In the genomic region with DNA sequence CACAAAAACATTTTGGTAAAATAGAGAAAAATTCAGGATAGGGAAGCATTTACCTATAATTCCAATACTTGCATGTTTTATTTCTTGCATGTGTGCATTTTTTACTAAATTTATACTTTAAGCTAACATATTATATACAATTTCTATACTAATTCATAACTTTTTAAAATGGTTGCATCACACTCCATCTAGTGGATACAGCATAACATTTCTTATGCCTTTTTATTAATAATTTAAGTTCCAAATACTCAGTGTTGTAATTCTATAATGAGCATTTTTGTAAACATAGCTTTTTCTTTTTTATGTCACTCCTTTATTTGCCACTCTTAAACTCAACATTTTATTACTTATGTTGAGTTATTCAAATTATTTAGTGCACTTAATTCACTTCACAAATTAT, we compare ENCODE assay signal across 1 cellular context.
TF ChIP-seq lines count a peak whose summit lies in the region.

No MANE protein-coding gene starts in this region.

TF ChIP-seq in HCT116, 20 proteins besides CTCF, POLR2A, EP300 and RAD21 (continued from another document):
- TF ChIP-seq, protein P1, sequence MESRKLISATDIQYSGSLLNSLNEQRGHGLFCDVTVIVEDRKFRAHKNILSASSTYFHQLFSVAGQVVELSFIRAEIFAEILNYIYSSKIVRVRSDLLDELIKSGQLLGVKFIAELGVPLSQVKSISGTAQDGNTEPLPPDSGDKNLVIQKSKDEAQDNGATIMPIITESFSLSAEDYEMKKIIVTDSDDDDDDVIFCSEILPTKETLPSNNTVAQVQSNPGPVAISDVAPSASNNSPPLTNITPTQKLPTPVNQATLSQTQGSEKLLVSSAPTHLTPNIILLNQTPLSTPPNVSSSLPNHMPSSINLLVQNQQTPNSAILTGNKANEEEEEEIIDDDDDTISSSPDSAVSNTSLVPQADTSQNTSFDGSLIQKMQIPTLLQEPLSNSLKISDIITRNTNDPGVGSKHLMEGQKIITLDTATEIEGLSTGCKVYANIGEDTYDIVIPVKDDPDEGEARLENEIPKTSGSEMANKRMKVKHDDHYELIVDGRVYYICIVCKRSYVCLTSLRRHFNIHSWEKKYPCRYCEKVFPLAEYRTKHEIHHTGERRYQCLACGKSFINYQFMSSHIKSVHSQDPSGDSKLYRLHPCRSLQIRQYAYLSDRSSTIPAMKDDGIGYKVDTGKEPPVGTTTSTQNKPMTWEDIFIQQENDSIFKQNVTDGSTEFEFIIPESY (IDR thresholded peaks at IDR 0.05; ENCODE audit: extremely low read depth, insufficient replicate concordance, low read length) = no peak
- no peak for TF ChIP-seq EZH2phosphoT487 (IDR thresholded peaks at IDR 0.05; ENCODE audit: borderline replicate concordance)
- TF ChIP-seq, protein P2, sequence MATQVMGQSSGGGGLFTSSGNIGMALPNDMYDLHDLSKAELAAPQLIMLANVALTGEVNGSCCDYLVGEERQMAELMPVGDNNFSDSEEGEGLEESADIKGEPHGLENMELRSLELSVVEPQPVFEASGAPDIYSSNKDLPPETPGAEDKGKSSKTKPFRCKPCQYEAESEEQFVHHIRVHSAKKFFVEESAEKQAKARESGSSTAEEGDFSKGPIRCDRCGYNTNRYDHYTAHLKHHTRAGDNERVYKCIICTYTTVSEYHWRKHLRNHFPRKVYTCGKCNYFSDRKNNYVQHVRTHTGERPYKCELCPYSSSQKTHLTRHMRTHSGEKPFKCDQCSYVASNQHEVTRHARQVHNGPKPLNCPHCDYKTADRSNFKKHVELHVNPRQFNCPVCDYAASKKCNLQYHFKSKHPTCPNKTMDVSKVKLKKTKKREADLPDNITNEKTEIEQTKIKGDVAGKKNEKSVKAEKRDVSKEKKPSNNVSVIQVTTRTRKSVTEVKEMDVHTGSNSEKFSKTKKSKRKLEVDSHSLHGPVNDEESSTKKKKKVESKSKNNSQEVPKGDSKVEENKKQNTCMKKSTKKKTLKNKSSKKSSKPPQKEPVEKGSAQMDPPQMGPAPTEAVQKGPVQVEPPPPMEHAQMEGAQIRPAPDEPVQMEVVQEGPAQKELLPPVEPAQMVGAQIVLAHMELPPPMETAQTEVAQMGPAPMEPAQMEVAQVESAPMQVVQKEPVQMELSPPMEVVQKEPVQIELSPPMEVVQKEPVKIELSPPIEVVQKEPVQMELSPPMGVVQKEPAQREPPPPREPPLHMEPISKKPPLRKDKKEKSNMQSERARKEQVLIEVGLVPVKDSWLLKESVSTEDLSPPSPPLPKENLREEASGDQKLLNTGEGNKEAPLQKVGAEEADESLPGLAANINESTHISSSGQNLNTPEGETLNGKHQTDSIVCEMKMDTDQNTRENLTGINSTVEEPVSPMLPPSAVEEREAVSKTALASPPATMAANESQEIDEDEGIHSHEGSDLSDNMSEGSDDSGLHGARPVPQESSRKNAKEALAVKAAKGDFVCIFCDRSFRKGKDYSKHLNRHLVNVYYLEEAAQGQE (IDR thresholded peaks at IDR 0.05; ENCODE audit: low read depth) = no peak
- no peak for TF ChIP-seq SP1 (IDR thresholded peaks at IDR 0.05; ENCODE audit: low read depth)
- TF ChIP-seq CBX3 (IDR thresholded peaks at IDR 0.05; ENCODE audit: low read depth) = no peak
- TF ChIP-seq POLR2AphosphoS5 (IDR thresholded peaks at IDR 0.05; ENCODE audit: low read depth, low read length) = no peak
- no peak for TF ChIP-seq ZFX (IDR thresholded peaks at IDR 0.05)
- TF ChIP-seq, protein P3, sequence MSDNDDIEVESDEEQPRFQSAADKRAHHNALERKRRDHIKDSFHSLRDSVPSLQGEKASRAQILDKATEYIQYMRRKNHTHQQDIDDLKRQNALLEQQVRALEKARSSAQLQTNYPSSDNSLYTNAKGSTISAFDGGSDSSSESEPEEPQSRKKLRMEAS (IDR thresholded peaks at IDR 0.05) = no peak
- TF ChIP-seq EGR1 (IDR thresholded peaks at IDR 0.05; ENCODE audit: low read depth) = no peak
- TF ChIP-seq ELF1 (IDR thresholded peaks at IDR 0.05; ENCODE audit: borderline replicate concordance, low read depth) = no peak
TF ChIP-seq in HCT116: peak in this region for 0.
